In genomic region chr3:95629802-95630201, GRCh38 we compare ENCODE assay signal across 19 cellular contexts.
A peak's percentile ranks its signal among the peaks of the same experiment; 100 is the strongest.
DNase-seq lines count a peak whose midpoint lies in the region; ATAC-seq and TF ChIP-seq lines count a peak whose summit lies in the region.
"Had no signal": no experiment of that assay in that cellular context is flagged by ENCODE, and none has a peak within 500 bp of the region (broad histone marks: within the 10 kb centered on the region; RNA-seq: fewer than 3 reads in every experiment).

No MANE protein-coding gene starts in this region.

- H3K4me1 Mint-ChIP-seq in nephron progenitor cell = no peaks in the 10 kb centered on the region
- H3K4me1 Mint-ChIP-seq: CD4-positive, CD25-positive, alpha-beta regulatory T cell; CD8-positive, alpha-beta memory T cell had no signal

- no peaks in the 10 kb centered on the region for H3K4me1 ChIP-seq in NT2/D1 (ENCODE audit: insufficient read depth, insufficient read length)
- H3K4me1 ChIP-seq: BE2C, HAP-1 had no signal

- DNase-seq in NT2/D1 (ENCODE audit: low read depth, low spot score) (peak; percentile 22), iPS DF 19.7 (ENCODE audit: low read depth, low spot score) (peak; percentile 9), nephron progenitor cell (no peak), GOT3 (lab: John Stamatoyannopoulos, UW) (no peak)
- DNase-seq in NK-92 treated with Interleukin-12 subunit alpha and Interleukin-12 subunit beta, amount 100 ng/mL, for 24 hours (lab: John Stamatoyannopoulos, UW) = no peak
- DNase-seq in stimulated activated naive CD8-positive, alpha-beta T cell treated with anti-CD3 and anti-CD28 coated beads, Interleukin-15, Interleukin-2, amounts not matched to agents 100 U/mL and 50 U/mL, for 24 hours = no peak
- DNase-seq: ACHN; BE2C; C1 segment of cervical spinal cord; CD4-positive, CD25-positive, alpha-beta regulatory T cell; CD8-positive, alpha-beta memory T cell; COR-L47; DMS 273 treated with DMSO at 0.1 percent for 48 hours; DMS53; DND-41; EL; GM23248 had no signal

- no peaks in the 10 kb centered on the region for H3K36me3 Mint-ChIP-seq in nephron progenitor cell (ENCODE audit: low read depth)
- H3K36me3 Mint-ChIP-seq: CD4-positive, CD25-positive, alpha-beta regulatory T cell; CD8-positive, alpha-beta memory T cell had no signal

- no peaks in the 10 kb centered on the region for H3K36me3 ChIP-seq in NT2/D1 (ENCODE audit: insufficient read depth, insufficient read length, low read length)
- H3K36me3 ChIP-seq: BE2C, HAP-1 had no signal

- no peak overlapping the region for H3K9ac ChIP-seq in NT2/D1 (ENCODE audit: insufficient read length, low read depth)
- H3K9ac ChIP-seq: GM23248 had no signal

- no peaks in the 10 kb centered on the region for H3K27me3 ChIP-seq in NT2/D1 (ENCODE audit: insufficient read depth, insufficient read length)
- H3K27me3 ChIP-seq: BE2C had no signal

- no peaks in the 10 kb centered on the region for H3K9me3 Mint-ChIP-seq in nephron progenitor cell

- TF ChIP-seq CTCF in nephron progenitor cell (IDR thresholded peaks at IDR 0.05) = no peak

- H3K9me3 ChIP-seq in NT2/D1 (ENCODE audit: insufficient read depth, low read length) = no peaks in the 10 kb centered on the region
- H3K9me3 ChIP-seq: BE2C, HAP-1 had no signal

- no peak overlapping the region for H3K4me3 ChIP-seq in NT2/D1 (ENCODE audit: insufficient read length, low read depth)
- H3K4me3 ChIP-seq: GM12878, GM23248, HAP-1 had no signal

- peak overlapping the region; percentile 55 for H3K27ac Mint-ChIP-seq in nephron progenitor cell
- H3K27ac Mint-ChIP-seq: CD4-positive, CD25-positive, alpha-beta regulatory T cell; CD8-positive, alpha-beta memory T cell had no signal

- no peak overlapping the region for H3K4me3 Mint-ChIP-seq in nephron progenitor cell
- H3K4me3 Mint-ChIP-seq: CD4-positive, CD25-positive, alpha-beta regulatory T cell; CD8-positive, alpha-beta memory T cell had no signal

- H3K27me3 Mint-ChIP-seq in nephron progenitor cell (ENCODE audit: low read depth, poor library complexity) = no peaks in the 10 kb centered on the region
- H3K27me3 Mint-ChIP-seq: CD4-positive, CD25-positive, alpha-beta regulatory T cell; CD8-positive, alpha-beta memory T cell had no signal

- no peak for ATAC-seq in stimulated activated naive CD8-positive, alpha-beta T cell treated with anti-CD3 and anti-CD28 coated beads, Interleukin-15, Interleukin-2, amounts not matched to agents 100 U/mL and 50 U/mL, for 24 hours
- ATAC-seq: GM12878 had no signal

Comparison
In these comparisons a context has a peak if more than half of its experiments do, and no peak if none do; other contexts are left out.
1. DNase-seq: peak in NT2/D1 (single experiment) and iPS DF 19.7 (single experiment); none in nephron progenitor cell (single experiment), GOT3 (single experiment), NK-92 treated with Interleukin-12 subunit alpha and Interleukin-12 subunit beta, amount 100 ng/mL, for 24 hours (single experiment) and stimulated activated naive CD8-positive, alpha-beta T cell treated with anti-CD3 and anti-CD28 coated beads, Interleukin-15, Interleukin-2, amounts not matched to agents 100 U/mL and 50 U/mL, for 24 hours (single experiment).